20 cellular contexts compared by ENCODE assay signal in genomic region chr1:86455078-86455477, GRCh38. TPM values are rescaled to one million over a fixed set of nuclear protein-coding genes. Genes with fewer than 3 reads are reported as not detected.
DNase-seq lines count a peak whose midpoint lies in the region; ATAC-seq, FAIRE-seq and TF ChIP-seq lines count a peak whose summit lies in the region.
"Had no signal": no experiment of that assay in that cellular context is flagged by ENCODE, and none has a peak within 500 bp of the region (broad histone marks: within the 10 kb centered on the region; RNA-seq: fewer than 3 reads in every experiment).

No MANE protein-coding gene starts in this region.

- intact Hi-C loops in K562 (cut with micrococcal nuclease), result no loop called here
- intact Hi-C loops in A673 (cut with micrococcal nuclease; ENCODE audit: unreplicated experiment), result no loop called here

- H3K4me1 ChIP-seq in K562 (replicated peaks in 1 of 2; ENCODE audit: control insufficient read depth in 2 of 2, insufficient read depth in 2 of 2, low read length in 2 of 2), result peaks cover 0 to 20% of the 10 kb centered on the region in 2 experiments; a peak in 3 of 5 replicates
- H3K4me1 ChIP-seq in A673 (ENCODE audit: insufficient read depth, low read length, poor library complexity, severe bottlenecking), result no peaks in the 10 kb centered on the region
- H3K4me1 ChIP-seq: BLaER1 had no signal

- H3K4me3 ChIP-seq in K562 (no peak overlapping the region), A673 (ENCODE audit: low read depth, low read length, poor library complexity, severe bottlenecking) (no peak overlapping the region)
- H3K4me3 ChIP-seq: BLaER1 had no signal

- H3K4me2 ChIP-seq in K562 (ENCODE audit: insufficient read depth, low read length), result no peak overlapping the region
- H3K4me2 ChIP-seq: BLaER1 had no signal

- peak; percentile 31; the same call in 1 of the 3 replicates for ATAC-seq in K562
- ATAC-seq in GM18873 (IDR thresholded peaks at IDR 0.05; ENCODE audit: low FRiP score, unreplicated experiment), result no peak
- ATAC-seq: HCT116 had no signal

- POLR2A ChIA-PET in K562 (lab: Yijun Ruan, JAX) (no interaction called here), A673 (lab: Charles Lee; ENCODE audit: low non-redundant PET) (no interaction called here)

- H3K9ac ChIP-seq in K562 (ENCODE audit: insufficient read depth in 1 of 2, low read depth in 2 of 2, low read length in 2 of 2), result no peak overlapping the region
- H3K9ac ChIP-seq: BLaER1 had no signal

- no peak for TF ChIP-seq RAD21 in K562 (CRISPR knock-in tag; conservative IDR thresholded peaks at IDR 0.05 in 1 of 2, IDR thresholded peaks at IDR 0.05 in 1 of 2)

- TF ChIP-seq POLR2A in K562 (conservative IDR thresholded peaks at IDR 0.05), result no peak

- 13% methylated on average over 5 of the region's 5 CpGs for WGBS in K562 (ENCODE audit: insufficient coverage, low coverage, missing lambda C conversion rate)

- peak; percentile 19 for DNase-seq in SKM-1 (lab: John Stamatoyannopoulos, UW; ENCODE audit: unreplicated experiment)
- no peak for DNase-seq in SKM-1 treated with dmso at 0.1 percent for 144 hours (lab: John Stamatoyannopoulos, UW; ENCODE audit: unreplicated experiment)
- DNase-seq in AML-193 (lab: John Stamatoyannopoulos, UW), result peak; percentile 9 to 15
- DNase-seq in MV-4-11 (lab: John Stamatoyannopoulos, UW), result peak; percentile 41
- peak in 1 of 4 experiments; percentile 28 for DNase-seq in K562 (ENCODE audit: extremely low read depth in 1 of 4, low spot score in 3 of 4)
- DNase-seq in A673 (ENCODE audit: low spot score), result no peak
- DNase-seq: CD4-positive, alpha-beta memory T cell; DMS153; DMS79; GDM1; GOT3; H7; HFFc6 had no signal

- H3K27me3 ChIP-seq in K562 (ENCODE audit: control insufficient read depth in 2 of 2, insufficient read depth in 2 of 2, low read length in 2 of 2), result no peaks in the 10 kb centered on the region
- H3K27me3 ChIP-seq in A673 (replicated peaks; ENCODE audit: insufficient read depth, low read depth, low read length, poor library complexity), result no peaks in the 10 kb centered on the region
- H3K27me3 ChIP-seq: BLaER1 had no signal

- no peak for FAIRE-seq in K562 (lab: Jason Lieb, UNC)
- FAIRE-seq: GM12892 had no signal

- H3K9me1 ChIP-seq in K562 (ENCODE audit: control insufficient read depth, insufficient read depth, low read length), result no peaks in the 10 kb centered on the region

- no peaks in the 10 kb centered on the region for H3K79me2 ChIP-seq in K562 (ENCODE audit: control insufficient read depth, insufficient read depth, low read length)

- no TSS peak for BruUV-seq in K562 (replicated peaks; lab: Mats Ljungman, UMichigan)
- BruUV-seq in A673 (replicated peaks; lab: Mats Ljungman, UMichigan), result no TSS peak

- H3K9me3 ChIP-seq in K562 (replicated peaks; ENCODE audit: control insufficient read depth, insufficient read depth, low read depth, low read length), result no peaks in the 10 kb centered on the region
- H3K9me3 ChIP-seq in A673 (ENCODE audit: low read depth, low read length, poor library complexity, severe bottlenecking), result no peaks in the 10 kb centered on the region
- H3K9me3 ChIP-seq: BLaER1 had no signal

- CTCF ChIA-PET in K562 (lab: Yijun Ruan, JAX; ENCODE audit: low intra/inter-chr PET ratio), result no interaction called here
- CTCF ChIA-PET in A673 (lab: Charles Lee), result no interaction called here

- in situ Hi-C loops in K562 (cut with MboI), result no loop called here

- H2AFZ ChIP-seq in K562 (ENCODE audit: low read depth, low read length), result peak overlapping the region; percentile 48

- no peak for TF ChIP-seq CTCF in K562 (IDR thresholded peaks at IDR 0.05 in 2 of 3, conservative IDR thresholded peaks at IDR 0.05 in 1 of 3; ENCODE audit: insufficient read depth in 2 of 3, low read depth in 1 of 3, low read length in 3 of 3)
- no peak for TF ChIP-seq CTCF in A673 (conservative IDR thresholded peaks at IDR 0.05; ENCODE audit: low read depth, low read length)

- TF ChIP-seq EP300 in K562 (IDR thresholded peaks at IDR 0.05; ENCODE audit: low read length), result no peak

- no peaks in the 10 kb centered on the region for H4K20me1 ChIP-seq in K562 (replicated peaks; ENCODE audit: control insufficient read depth, insufficient read depth, low read length)
- H4K20me1 ChIP-seq: BLaER1 had no signal

- H3K36me3 ChIP-seq in K562 (ENCODE audit: control insufficient read depth, insufficient read depth, low read length), result no peaks in the 10 kb centered on the region
- no peaks in the 10 kb centered on the region for H3K36me3 ChIP-seq in A673 (ENCODE audit: insufficient read depth, low read length, poor library complexity, severe bottlenecking)
- H3K36me3 ChIP-seq: BLaER1 had no signal

- H3K27ac ChIP-seq in K562 (ENCODE audit: extremely low read depth, low read depth, low read length), result no peak overlapping the region
- H3K27ac ChIP-seq in A673 (ENCODE audit: low read depth, low read length, poor library complexity, severe bottlenecking), result no peak overlapping the region
- H3K27ac ChIP-seq: BLaER1 had no signal

TF ChIP-seq in K562, 482 proteins besides CTCF, POLR2A, EP300 and RAD21 (continues in another document):
- 0 out of 2 replicates have a peak, but pooled peaks have one; percentile 19 for TF ChIP-seq CBFA2T3 (IDR thresholded peaks at IDR 0.05)
- peak; percentile 40 for TF ChIP-seq TEAD4 (IDR thresholded peaks at IDR 0.05; ENCODE audit: low read length)
- TF ChIP-seq TEAD4 (CRISPR knock-in tag; IDR thresholded peaks at IDR 0.05; ENCODE audit: borderline replicate concordance), result no peak
- TF ChIP-seq EHMT2 (IDR thresholded peaks at IDR 0.05), result no peak
- TF ChIP-seq TCF3 (CRISPR knock-in tag; IDR thresholded peaks at IDR 0.05), result peak; percentile 13; the same call in 1 of the 2 replicates
- TF ChIP-seq C11orf30 (IDR thresholded peaks at IDR 0.05; ENCODE audit: low read depth), result no peak

RNA-seq across cellular contexts. Expression of gene CLCA1, which starts 13.6 kb away (rescaled TPM):
- total RNA-seq in K562 (2011; cell fraction: chromatin; rRNA removed; ENCODE audit: low replicate concordance), result 0.09 TPM in 1 of 2 replicates, not detected in the other
- 0.13 and 0.17 TPM in 2 replicates for total RNA-seq in K562 (2011; cell fraction: nucleolus; rRNA removed)
- not detected in 2 replicates for total RNA-seq in K562 (2011; cell fraction: nucleoplasm; rRNA removed)
- total RNA-seq in K562 (2014; rRNA removed), result not detected in 2 replicates
- total RNA-seq in K562 (2014; rRNA removed; fragmentation: Illumina TruSeq; extraction: Trizol), result not detected in 2 replicates
- not detected in 2 replicates for total RNA-seq in K562 (2015; rRNA removed; fragmentation: Illumina TruSeq; extraction: Trizol)
- total RNA-seq in K562 (2021), result 0.04 and 0.22 TPM in 2 replicates
- polyA plus RNA-seq in K562 (2011; rRNA removed), result 0.03 and 0.08 TPM in 2 replicates
- 0.03 TPM in 1 of 2 replicates, not detected in the other for polyA plus RNA-seq in K562 (2011; cell fraction: cytosol; rRNA removed)
- polyA plus RNA-seq in K562 (2011; cell fraction: nucleus; rRNA removed), result 0.09 TPM in 1 of 2 replicates, not detected in the other
- 0.07 TPM in 1 of 2 replicates, not detected in the other for polyA plus RNA-seq in K562 (2012)
- 0.08 TPM in 1 of 2 replicates, not detected in the other for polyA plus RNA-seq in K562 (2014; fragmentation: Illumina TruSeq; extraction: Trizol)
- polyA plus RNA-seq in K562 (2014; fragmentation: Nextera tagmentation; extraction: Ambion mirVana), result under 1 TPM in 1 of 2 experiments, not detected in 1; 0.03 TPM
- polyA plus RNA-seq in K562 (2014; rRNA removed), result not detected in 2 replicates
- polyA minus RNA-seq in K562 (2011; rRNA and poly(A)+ RNA removed), result 0.09 and 0.11 TPM in 2 replicates
- not detected in 2 replicates for polyA minus RNA-seq in K562 (2011; cell fraction: cytosol; rRNA and poly(A)+ RNA removed)
- not detected in 2 replicates for polyA minus RNA-seq in K562 (2011; cell fraction: nucleus; rRNA and poly(A)+ RNA removed)
- total RNA-seq in A673 (2021), result not detected in 2 replicates
- total RNA-seq: A172; CD4-positive, alpha-beta memory T cell; Daoy; H7; HFFc6 had no signal
- polyA plus RNA-seq: CD14-positive monocyte; CD4-positive, alpha-beta memory T cell had no signal

RNA-seq across cellular contexts. Expression of gene CLCA2, which starts 31.1 kb away (rescaled TPM):
- not detected in 2 replicates for total RNA-seq in K562 (2011; cell fraction: chromatin; rRNA removed; ENCODE audit: low replicate concordance)
- not detected in 2 replicates for total RNA-seq in K562 (2011; cell fraction: nucleolus; rRNA removed)
- not detected in 2 replicates for total RNA-seq in K562 (2011; cell fraction: nucleoplasm; rRNA removed)
- not detected in 2 replicates for total RNA-seq in K562 (2014; rRNA removed)
- total RNA-seq in K562 (2014; rRNA removed; fragmentation: Illumina TruSeq; extraction: Trizol), result not detected in 2 replicates
- not detected in 2 replicates for total RNA-seq in K562 (2015; rRNA removed; fragmentation: Illumina TruSeq; extraction: Trizol)
- total RNA-seq in K562 (2021), result not detected in 2 replicates
- 0.03 TPM in 1 of 2 replicates, not detected in the other for polyA plus RNA-seq in K562 (2011; rRNA removed)
- 0.01 TPM in 1 of 2 replicates, not detected in the other for polyA plus RNA-seq in K562 (2011; cell fraction: cytosol; rRNA removed)
- polyA plus RNA-seq in K562 (2011; cell fraction: nucleus; rRNA removed), result not detected in 2 replicates
- polyA plus RNA-seq in K562 (2012), result not detected in 2 replicates
- polyA plus RNA-seq in K562 (2014; fragmentation: Illumina TruSeq; extraction: Trizol), result not detected in 2 replicates
- not detected for polyA plus RNA-seq in K562 (2014; fragmentation: Nextera tagmentation; extraction: Ambion mirVana)
- not detected in 2 replicates for polyA plus RNA-seq in K562 (2014; rRNA removed)
- polyA minus RNA-seq in K562 (2011; rRNA and poly(A)+ RNA removed), result not detected in 2 replicates
- not detected in 2 replicates for polyA minus RNA-seq in K562 (2011; cell fraction: cytosol; rRNA and poly(A)+ RNA removed)
- polyA minus RNA-seq in K562 (2011; cell fraction: nucleus; rRNA and poly(A)+ RNA removed), result not detected in 2 replicates
- not detected in 2 replicates for total RNA-seq in A673 (2021)
- total RNA-seq: CD4-positive, alpha-beta memory T cell; Daoy; H7 had no signal
- polyA plus RNA-seq: CD14-positive monocyte; CD4-positive, alpha-beta memory T cell had no signal

RNA-seq across cellular contexts. Expression of gene ODF2L, which starts 59.0 kb away (rescaled TPM):
- 2.8 and 11.8 TPM in 2 replicates for total RNA-seq in K562 (2011; cell fraction: chromatin; rRNA removed; ENCODE audit: low replicate concordance)
- total RNA-seq in K562 (2011; cell fraction: nucleolus; rRNA removed), result 0.67 and 2.5 TPM in 2 replicates
- total RNA-seq in K562 (2011; cell fraction: nucleoplasm; rRNA removed), result 4.9 TPM in 2 replicates
- total RNA-seq in K562 (2014; rRNA removed), result 2.4 and 3.3 TPM in 2 replicates
- total RNA-seq in K562 (2014; rRNA removed; fragmentation: Illumina TruSeq; extraction: Trizol), result 4.7 and 6.1 TPM in 2 replicates
- 4.4 and 5.9 TPM in 2 replicates for total RNA-seq in K562 (2015; rRNA removed; fragmentation: Illumina TruSeq; extraction: Trizol)
- 5.4 and 6.0 TPM in 2 replicates for total RNA-seq in K562 (2021)
- 1.3 and 3.4 TPM in 2 replicates for polyA plus RNA-seq in K562 (2011; rRNA removed)
- 0.41 and 0.45 TPM in 2 replicates for polyA plus RNA-seq in K562 (2011; cell fraction: cytosol; rRNA removed)
- polyA plus RNA-seq in K562 (2011; cell fraction: nucleus; rRNA removed), result 1.5 and 2.0 TPM in 2 replicates
- polyA plus RNA-seq in K562 (2012), result 2.7 and 3.4 TPM in 2 replicates
- 3.3 and 5.6 TPM in 2 replicates for polyA plus RNA-seq in K562 (2014; fragmentation: Illumina TruSeq; extraction: Trizol)
- polyA plus RNA-seq in K562 (2014; fragmentation: Nextera tagmentation; extraction: Ambion mirVana), result 1 to 10 TPM; 2.2 to 3.3 TPM
- polyA plus RNA-seq in K562 (2014; rRNA removed), result 3.8 and 4.7 TPM in 2 replicates
- polyA minus RNA-seq in K562 (2011; rRNA and poly(A)+ RNA removed), result 1.4 and 1.9 TPM in 2 replicates
- polyA minus RNA-seq in K562 (2011; cell fraction: cytosol; rRNA and poly(A)+ RNA removed), result 0.55 and 2.0 TPM in 2 replicates
- 2.3 and 3.6 TPM in 2 replicates for polyA minus RNA-seq in K562 (2011; cell fraction: nucleus; rRNA and poly(A)+ RNA removed)
- total RNA-seq in A673 (2021), result 34.9 and 38.9 TPM in 2 replicates

Comparison
In these comparisons a context has a peak if more than half of its experiments do, and no peak if none do; other contexts are left out.
1. DNase-seq: peak in SKM-1 (single experiment), AML-193 (2 of 2) and MV-4-11 (single experiment); none in SKM-1 treated with dmso at 0.1 percent for 144 hours (single experiment) and A673 (single experiment).